Comparison of ENCODE assay signal across 23 cellular contexts in the genomic region with DNA sequence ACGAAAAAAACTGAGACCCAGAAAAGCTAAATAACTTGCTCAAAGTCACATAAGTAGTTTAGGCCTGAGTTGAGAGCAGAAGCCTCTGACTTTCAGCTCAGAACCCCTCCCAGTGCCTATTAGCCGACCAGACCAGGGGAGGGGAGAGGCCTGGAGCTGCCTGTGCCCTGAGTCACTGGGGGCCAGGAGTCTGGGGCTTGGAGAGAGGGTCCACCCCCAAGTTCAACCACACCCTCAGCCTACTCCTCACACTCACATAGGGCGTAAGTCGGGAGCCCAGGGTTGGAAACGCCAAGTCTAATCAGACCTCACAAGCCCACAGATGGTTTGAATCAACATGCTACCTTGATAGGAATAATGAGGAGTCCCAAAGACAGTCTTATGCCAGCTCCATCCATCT. TPM values are rescaled to one million over a fixed set of nuclear protein-coding genes. Genes with fewer than 3 reads are reported as not detected.
"Had no signal": no experiment of that assay in that cellular context is flagged by ENCODE, and none has a peak within 500 bp of the region (broad histone marks: within the 10 kb centered on the region; RNA-seq: fewer than 3 reads in every experiment).

No MANE protein-coding gene starts in this region.

- H3K27me3 ChIP-seq: adrenal gland, neural progenitor cell, pancreas, right lobe of liver, testis had no signal

- H3K27ac ChIP-seq: adrenal gland, esophagus squamous epithelium, foreskin keratinocyte, neural progenitor cell, pancreas, right lobe of liver, testis, WERI-Rb-1 had no signal

- H3K4me2 ChIP-seq: neural progenitor cell had no signal

- DNase-seq: activated CD4-positive, alpha-beta T cell treated with anti-CD3 and anti-CD28 coated beads for 1 hour; activated CD8-positive, alpha-beta memory T cell treated with anti-CD3 and anti-CD28 coated beads for 24 hours; activated CD8-positive, alpha-beta memory T cell treated with anti-CD3 and anti-CD28 coated beads, Interleukin-2, amount 50 U/mL, for 48 hours; activated effector memory CD4-positive, alpha-beta T cell treated with anti-CD3 and anti-CD28 coated beads, Interleukin-2, amount 50 U/mL, for 16 hours; activated T-cell treated with anti-CD3 and anti-CD28 coated beads, Interleukin-2, amount 50 U/mL, for 72 hours; adrenal gland; dermis blood vessel endothelial cell; effector memory CD4-positive, alpha-beta T cell; esophagus squamous epithelium; foreskin keratinocyte; kidney; pancreas; right lobe of liver; stimulated activated CD4-positive, alpha-beta T cell treated with anti-CD3 and anti-CD28 coated beads, Interleukin-4, amount 100 ng/mL, for 24 hours; testis; WERI-Rb-1 had no signal

- H3K4me1 ChIP-seq: adrenal gland, esophagus squamous epithelium, foreskin keratinocyte, pancreas, testis had no signal

- H3K36me3 ChIP-seq: adrenal gland, esophagus squamous epithelium, neural progenitor cell, pancreas, right lobe of liver, WERI-Rb-1 had no signal

- FAIRE-seq: bronchial epithelial cell, kidney, pancreas had no signal

- H3K27ac Mint-ChIP-seq: activated naive CD4-positive, alpha-beta T cell treated with anti-CD3 and anti-CD28 coated beads, Interleukin-2, amount 50 U/mL, for 72 hours; activated T-cell treated with anti-CD3 and anti-CD28 coated beads, Interleukin-2, amount 50 U/mL, for 72 hours; neural progenitor cell; stimulated activated effector memory CD8-positive, alpha-beta T cell treated with anti-CD3 and anti-CD28 coated beads, Interleukin-12 subunit alpha, Interleukin-12 subunit beta, amount 100 ng/mL, for 72 hours; T-helper 1 cell treated with Interleukin-12 subunit alpha and Interleukin-12 subunit beta and Interleukin-4 antibody, amounts not matched to agents 30 μg/mL and 1 μg/mL, for 36 hours had no signal

- H3K36me3 Mint-ChIP-seq: activated naive CD4-positive, alpha-beta T cell treated with anti-CD3 and anti-CD28 coated beads, Interleukin-2, amount 50 U/mL, for 72 hours; neural progenitor cell; stimulated activated effector memory CD8-positive, alpha-beta T cell treated with anti-CD3 and anti-CD28 coated beads, Interleukin-12 subunit alpha, Interleukin-12 subunit beta, amount 100 ng/mL, for 72 hours had no signal

- H3K9ac ChIP-seq: neural progenitor cell had no signal

- H3K4me3 Mint-ChIP-seq: activated T-cell treated with anti-CD3 and anti-CD28 coated beads, Interleukin-2, amount 50 U/mL, for 72 hours; neural progenitor cell; stimulated activated effector memory CD8-positive, alpha-beta T cell treated with anti-CD3 and anti-CD28 coated beads, Interleukin-12 subunit alpha, Interleukin-12 subunit beta, amount 100 ng/mL, for 72 hours; T-helper 1 cell treated with Interleukin-12 subunit alpha and Interleukin-12 subunit beta and Interleukin-4 antibody, amounts not matched to agents 30 μg/mL and 1 μg/mL, for 36 hours had no signal

- H3K4me3 ChIP-seq: adrenal gland, esophagus squamous epithelium, lung, neural progenitor cell, pancreas, right lobe of liver, testis had no signal

- H2AFZ ChIP-seq: neural progenitor cell had no signal

- H3K9me3 Mint-ChIP-seq: activated naive CD4-positive, alpha-beta T cell treated with anti-CD3 and anti-CD28 coated beads, Interleukin-2, amount 50 U/mL, for 72 hours; activated T-cell treated with anti-CD3 and anti-CD28 coated beads, Interleukin-2, amount 50 U/mL, for 72 hours; stimulated activated effector memory CD8-positive, alpha-beta T cell treated with anti-CD3 and anti-CD28 coated beads, Interleukin-12 subunit alpha, Interleukin-12 subunit beta, amount 100 ng/mL, for 72 hours; T-helper 1 cell treated with Interleukin-12 subunit alpha and Interleukin-12 subunit beta and Interleukin-4 antibody, amounts not matched to agents 30 μg/mL and 1 μg/mL, for 36 hours had no signal

- H3K9me3 ChIP-seq: adrenal gland, esophagus squamous epithelium, pancreas, right lobe of liver, testis had no signal

- ATAC-seq: activated naive CD4-positive, alpha-beta T cell treated with anti-CD3 and anti-CD28 coated beads, Interleukin-2, amount 50 U/mL, for 72 hours; activated T-cell treated with anti-CD3 and anti-CD28 coated beads, Interleukin-2, amount 50 U/mL, for 72 hours; foreskin keratinocyte; left lobe of liver; pancreas; right lobe of liver; stimulated activated effector memory CD8-positive, alpha-beta T cell treated with anti-CD3 and anti-CD28 coated beads, Interleukin-12 subunit alpha, Interleukin-12 subunit beta, amount 100 ng/mL, for 72 hours had no signal

RNA-seq across cellular contexts. Expression of gene PKDCC, which starts 12.6 kb away (rescaled TPM):
- total RNA-seq: activated naive CD4-positive, alpha-beta T cell treated with anti-CD3 and anti-CD28 coated beads, Interleukin-2, amount 50 U/mL, for 72 hours; activated T-cell treated with anti-CD3 and anti-CD28 coated beads, Interleukin-2, amount 50 U/mL, for 72 hours; foreskin keratinocyte had no signal
